Comparison of ENCODE assay signal across 1 cellular context in the genomic region with DNA sequence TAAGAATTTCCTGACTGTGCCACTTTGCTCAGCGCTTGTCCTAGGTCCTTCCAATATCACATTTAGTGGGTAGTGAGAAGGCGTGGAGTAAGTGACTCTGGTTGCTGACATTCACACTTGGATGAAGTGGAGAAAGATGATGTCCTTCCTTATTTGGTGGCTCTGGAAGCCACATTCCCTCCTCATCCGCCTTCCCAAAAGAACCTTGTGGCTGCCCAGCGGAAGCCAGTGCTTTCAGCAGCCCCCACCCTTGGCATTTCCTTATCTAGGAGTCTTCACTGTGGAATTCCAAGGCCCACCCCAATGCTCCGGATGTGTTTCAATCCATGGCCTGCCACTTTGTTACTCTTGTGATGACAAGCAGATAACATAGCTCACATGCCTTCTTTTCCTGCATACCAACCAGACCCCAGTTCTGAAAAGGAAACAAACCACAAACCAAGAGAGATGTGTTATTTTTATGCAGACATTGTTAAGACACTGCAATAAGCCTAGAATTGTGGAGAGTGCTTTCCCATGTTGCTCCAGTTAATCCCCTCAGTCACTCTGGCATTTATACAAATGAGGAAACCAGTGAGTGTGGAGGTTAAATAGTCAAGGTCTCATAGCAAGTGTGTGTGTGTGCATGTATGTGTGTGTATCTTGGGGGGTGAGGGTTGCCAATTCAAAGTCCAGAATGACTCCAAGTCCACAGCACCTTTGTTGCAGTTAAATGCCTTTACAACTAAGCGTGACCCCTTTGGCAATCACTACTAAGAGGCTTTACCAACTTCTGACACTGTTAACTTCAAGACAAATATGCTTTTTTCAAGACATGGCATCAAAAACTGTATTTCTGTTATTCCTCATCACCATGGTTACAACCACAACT.
A peak's percentile ranks its signal among the peaks of the same experiment; 100 is the strongest.
TF ChIP-seq lines count a peak whose summit lies in the region.

No MANE protein-coding gene starts in this region.

TF ChIP-seq in HepG2, 621 proteins besides CTCF, POLR2A, EP300 and RAD21 (continued from another document and continues in another):
- TF ChIP-seq, protein P1, sequence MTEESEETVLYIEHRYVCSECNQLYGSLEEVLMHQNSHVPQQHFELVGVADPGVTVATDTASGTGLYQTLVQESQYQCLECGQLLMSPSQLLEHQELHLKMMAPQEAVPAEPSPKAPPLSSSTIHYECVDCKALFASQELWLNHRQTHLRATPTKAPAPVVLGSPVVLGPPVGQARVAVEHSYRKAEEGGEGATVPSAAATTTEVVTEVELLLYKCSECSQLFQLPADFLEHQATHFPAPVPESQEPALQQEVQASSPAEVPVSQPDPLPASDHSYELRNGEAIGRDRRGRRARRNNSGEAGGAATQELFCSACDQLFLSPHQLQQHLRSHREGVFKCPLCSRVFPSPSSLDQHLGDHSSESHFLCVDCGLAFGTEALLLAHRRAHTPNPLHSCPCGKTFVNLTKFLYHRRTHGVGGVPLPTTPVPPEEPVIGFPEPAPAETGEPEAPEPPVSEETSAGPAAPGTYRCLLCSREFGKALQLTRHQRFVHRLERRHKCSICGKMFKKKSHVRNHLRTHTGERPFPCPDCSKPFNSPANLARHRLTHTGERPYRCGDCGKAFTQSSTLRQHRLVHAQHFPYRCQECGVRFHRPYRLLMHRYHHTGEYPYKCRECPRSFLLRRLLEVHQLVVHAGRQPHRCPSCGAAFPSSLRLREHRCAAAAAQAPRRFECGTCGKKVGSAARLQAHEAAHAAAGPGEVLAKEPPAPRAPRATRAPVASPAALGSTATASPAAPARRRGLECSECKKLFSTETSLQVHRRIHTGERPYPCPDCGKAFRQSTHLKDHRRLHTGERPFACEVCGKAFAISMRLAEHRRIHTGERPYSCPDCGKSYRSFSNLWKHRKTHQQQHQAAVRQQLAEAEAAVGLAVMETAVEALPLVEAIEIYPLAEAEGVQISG (CRISPR knock-in tag; IDR thresholded peaks at IDR 0.05) = no peak
- TF ChIP-seq ZNF556 (CRISPR knock-in tag; IDR thresholded peaks at IDR 0.05; ENCODE audit: borderline replicate concordance) (0 out of 2 replicates have a peak, but pooled peaks have one; percentile 42), ZNF430 (CRISPR knock-in tag; IDR thresholded peaks at IDR 0.05) (peak; percentile 67; the same call in 1 of the 2 replicates), KLF16 (CRISPR knock-in tag; IDR thresholded peaks at IDR 0.05) (peak in 1 of 2 experiments; percentile 67; a peak in 1 of 4 replicates), NKX3-1 (CRISPR knock-in tag; IDR thresholded peaks at IDR 0.05) (no peak), ATF1 (CRISPR knock-in tag; IDR thresholded peaks at IDR 0.05) (peak; percentile 71), PHF8 (CRISPR knock-in tag; IDR thresholded peaks at IDR 0.05) (no peak), NR2C2 (CRISPR knock-in tag; IDR thresholded peaks at IDR 0.05; ENCODE audit: borderline replicate concordance) (peak; percentile 87), MIER3 (CRISPR knock-in tag; IDR thresholded peaks at IDR 0.05; ENCODE audit: borderline replicate concordance) (peak; percentile 89; the same call in 1 of the 2 replicates), ZNF850 (CRISPR knock-in tag; conservative IDR thresholded peaks at IDR 0.05) (no peak), ZNF543 (CRISPR knock-in tag; IDR thresholded peaks at IDR 0.05) (0 out of 2 replicates have a peak, but pooled peaks have one; percentile 60), POLR2G (IDR thresholded peaks at IDR 0.05; ENCODE audit: low read depth, low read length) (no peak), KLF11 (CRISPR knock-in tag; IDR thresholded peaks at IDR 0.05) (no peak), ZNF878 (CRISPR knock-in tag; IDR thresholded peaks at IDR 0.05) (peak; percentile 23; the same call in 1 of the 2 replicates), SMAD3 (CRISPR knock-in tag; IDR thresholded peaks at IDR 0.05) (peak; percentile 54; the same call in 1 of the 2 replicates), PHF21A (CRISPR knock-in tag; IDR thresholded peaks at IDR 0.05) (peak; percentile 82), ZNF468 (CRISPR knock-in tag; IDR thresholded peaks at IDR 0.05) (no peak), ZNF652 (CRISPR knock-in tag; IDR thresholded peaks at IDR 0.05; ENCODE audit: borderline replicate concordance, low read depth) (peak; percentile 22; the same call in 1 of the 2 replicates), MEIS1 (CRISPR knock-in tag; IDR thresholded peaks at IDR 0.05; ENCODE audit: borderline replicate concordance) (peak; percentile 62; the same call in 1 of the 2 replicates), ATM (IDR thresholded peaks at IDR 0.05; ENCODE audit: borderline replicate concordance) (no peak), ZBTB20 (CRISPR knock-in tag; IDR thresholded peaks at IDR 0.05; ENCODE audit: borderline replicate concordance, low read depth) (peak; percentile 87; the same call in 1 of the 2 replicates), MEIS2 (CRISPR knock-in tag; IDR thresholded peaks at IDR 0.05) (0 out of 2 replicates have a peak, but pooled peaks have one; percentile 55), PHF5A (CRISPR knock-in tag; IDR thresholded peaks at IDR 0.05; ENCODE audit: low read depth, unreplicated experiment) (peak; percentile 82), ZNF766 (CRISPR knock-in tag; IDR thresholded peaks at IDR 0.05; ENCODE audit: borderline replicate concordance) (no peak), ZNF33A (CRISPR knock-in tag; IDR thresholded peaks at IDR 0.05; ENCODE audit: borderline replicate concordance) (peak; percentile 89; the same call in 1 of the 2 replicates), TBP (CRISPR knock-in tag; IDR thresholded peaks at IDR 0.05) (no peak), ZFP36L1 (CRISPR knock-in tag; IDR thresholded peaks at IDR 0.05) (peak; percentile 53; the same call in 1 of the 2 replicates), ZC3H4 (CRISPR knock-in tag; IDR thresholded peaks at IDR 0.05; ENCODE audit: borderline replicate concordance) (no peak), ETV5 (CRISPR knock-in tag; IDR thresholded peaks at IDR 0.05; ENCODE audit: borderline replicate concordance) (peak; percentile 92), TBX3 (IDR thresholded peaks at IDR 0.05; ENCODE audit: borderline replicate concordance) (peak; percentile 80), KDM3A (CRISPR knock-in tag; IDR thresholded peaks at IDR 0.05; ENCODE audit: low read depth) (peak; percentile 62; the same call in 1 of the 2 replicates), ZNF780A (CRISPR knock-in tag; IDR thresholded peaks at IDR 0.05) (no peak)
- TF ChIP-seq, protein P2, sequence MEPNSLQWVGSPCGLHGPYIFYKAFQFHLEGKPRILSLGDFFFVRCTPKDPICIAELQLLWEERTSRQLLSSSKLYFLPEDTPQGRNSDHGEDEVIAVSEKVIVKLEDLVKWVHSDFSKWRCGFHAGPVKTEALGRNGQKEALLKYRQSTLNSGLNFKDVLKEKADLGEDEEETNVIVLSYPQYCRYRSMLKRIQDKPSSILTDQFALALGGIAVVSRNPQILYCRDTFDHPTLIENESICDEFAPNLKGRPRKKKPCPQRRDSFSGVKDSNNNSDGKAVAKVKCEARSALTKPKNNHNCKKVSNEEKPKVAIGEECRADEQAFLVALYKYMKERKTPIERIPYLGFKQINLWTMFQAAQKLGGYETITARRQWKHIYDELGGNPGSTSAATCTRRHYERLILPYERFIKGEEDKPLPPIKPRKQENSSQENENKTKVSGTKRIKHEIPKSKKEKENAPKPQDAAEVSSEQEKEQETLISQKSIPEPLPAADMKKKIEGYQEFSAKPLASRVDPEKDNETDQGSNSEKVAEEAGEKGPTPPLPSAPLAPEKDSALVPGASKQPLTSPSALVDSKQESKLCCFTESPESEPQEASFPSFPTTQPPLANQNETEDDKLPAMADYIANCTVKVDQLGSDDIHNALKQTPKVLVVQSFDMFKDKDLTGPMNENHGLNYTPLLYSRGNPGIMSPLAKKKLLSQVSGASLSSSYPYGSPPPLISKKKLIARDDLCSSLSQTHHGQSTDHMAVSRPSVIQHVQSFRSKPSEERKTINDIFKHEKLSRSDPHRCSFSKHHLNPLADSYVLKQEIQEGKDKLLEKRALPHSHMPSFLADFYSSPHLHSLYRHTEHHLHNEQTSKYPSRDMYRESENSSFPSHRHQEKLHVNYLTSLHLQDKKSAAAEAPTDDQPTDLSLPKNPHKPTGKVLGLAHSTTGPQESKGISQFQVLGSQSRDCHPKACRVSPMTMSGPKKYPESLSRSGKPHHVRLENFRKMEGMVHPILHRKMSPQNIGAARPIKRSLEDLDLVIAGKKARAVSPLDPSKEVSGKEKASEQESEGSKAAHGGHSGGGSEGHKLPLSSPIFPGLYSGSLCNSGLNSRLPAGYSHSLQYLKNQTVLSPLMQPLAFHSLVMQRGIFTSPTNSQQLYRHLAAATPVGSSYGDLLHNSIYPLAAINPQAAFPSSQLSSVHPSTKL (CRISPR knock-in tag; IDR thresholded peaks at IDR 0.05) = peak; percentile 96
- TF ChIP-seq, protein P3, sequence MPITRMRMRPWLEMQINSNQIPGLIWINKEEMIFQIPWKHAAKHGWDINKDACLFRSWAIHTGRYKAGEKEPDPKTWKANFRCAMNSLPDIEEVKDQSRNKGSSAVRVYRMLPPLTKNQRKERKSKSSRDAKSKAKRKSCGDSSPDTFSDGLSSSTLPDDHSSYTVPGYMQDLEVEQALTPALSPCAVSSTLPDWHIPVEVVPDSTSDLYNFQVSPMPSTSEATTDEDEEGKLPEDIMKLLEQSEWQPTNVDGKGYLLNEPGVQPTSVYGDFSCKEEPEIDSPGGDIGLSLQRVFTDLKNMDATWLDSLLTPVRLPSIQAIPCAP (CRISPR knock-in tag; IDR thresholded peaks at IDR 0.05; ENCODE audit: low read depth) = no peak
- TF ChIP-seq, protein P4, sequence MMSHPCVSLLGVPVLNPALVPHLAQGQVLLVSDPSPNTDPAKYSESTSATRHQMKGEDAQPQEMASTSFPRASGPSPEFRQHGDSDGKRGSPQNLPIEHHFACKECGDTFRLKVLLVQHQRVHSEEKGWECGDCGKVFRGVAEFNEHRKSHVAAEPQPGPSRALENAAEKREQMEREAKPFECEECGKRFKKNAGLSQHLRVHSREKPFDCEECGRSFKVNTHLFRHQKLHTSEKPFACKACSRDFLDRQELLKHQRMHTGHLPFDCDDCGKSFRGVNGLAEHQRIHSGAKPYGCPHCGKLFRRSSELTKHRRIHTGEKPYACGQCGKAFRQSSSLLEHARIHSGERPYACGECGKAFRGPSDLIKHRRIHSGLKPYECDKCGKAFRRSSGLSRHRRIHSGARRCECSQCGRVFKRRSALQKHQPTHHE (CRISPR knock-in tag; IDR thresholded peaks at IDR 0.05; ENCODE audit: borderline replicate concordance) = peak; percentile 60; the same call in 1 of the 2 replicates
- TF ChIP-seq, protein P5, sequence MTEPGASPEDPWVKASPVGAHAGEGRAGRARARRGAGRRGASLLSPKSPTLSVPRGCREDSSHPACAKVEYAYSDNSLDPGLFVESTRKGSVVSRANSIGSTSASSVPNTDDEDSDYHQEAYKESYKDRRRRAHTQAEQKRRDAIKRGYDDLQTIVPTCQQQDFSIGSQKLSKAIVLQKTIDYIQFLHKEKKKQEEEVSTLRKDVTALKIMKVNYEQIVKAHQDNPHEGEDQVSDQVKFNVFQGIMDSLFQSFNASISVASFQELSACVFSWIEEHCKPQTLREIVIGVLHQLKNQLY (CRISPR knock-in tag; IDR thresholded peaks at IDR 0.05) = peak; percentile 63; the same call in 1 of the 2 replicates
- TF ChIP-seq, protein P6, sequence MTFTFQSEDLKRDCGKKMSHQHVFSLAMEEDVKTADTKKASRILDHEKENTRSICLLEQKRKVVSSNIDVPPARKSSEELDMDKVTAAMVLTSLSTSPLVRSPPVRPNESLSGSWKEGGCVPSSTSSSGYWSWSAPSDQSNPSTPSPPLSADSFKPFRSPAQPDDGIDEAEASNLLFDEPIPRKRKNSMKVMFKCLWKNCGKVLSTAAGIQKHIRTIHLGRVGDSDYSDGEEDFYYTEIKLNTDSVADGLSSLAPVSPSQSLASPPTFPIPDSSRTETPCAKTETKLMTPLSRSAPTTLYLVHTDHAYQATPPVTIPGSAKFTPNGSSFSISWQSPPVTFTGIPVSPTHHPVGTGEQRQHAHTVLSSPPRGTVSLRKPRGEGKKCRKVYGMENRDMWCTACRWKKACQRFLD (CRISPR knock-in tag; IDR thresholded peaks at IDR 0.05; ENCODE audit: borderline replicate concordance) = 0 out of 2 replicates have a peak, but pooled peaks have one; percentile 66
- TF ChIP-seq, protein P7, sequence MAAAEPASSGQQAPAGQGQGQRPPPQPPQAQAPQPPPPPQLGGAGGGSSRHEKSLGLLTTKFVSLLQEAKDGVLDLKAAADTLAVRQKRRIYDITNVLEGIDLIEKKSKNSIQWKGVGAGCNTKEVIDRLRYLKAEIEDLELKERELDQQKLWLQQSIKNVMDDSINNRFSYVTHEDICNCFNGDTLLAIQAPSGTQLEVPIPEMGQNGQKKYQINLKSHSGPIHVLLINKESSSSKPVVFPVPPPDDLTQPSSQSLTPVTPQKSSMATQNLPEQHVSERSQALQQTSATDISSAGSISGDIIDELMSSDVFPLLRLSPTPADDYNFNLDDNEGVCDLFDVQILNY (CRISPR knock-in tag; conservative IDR thresholded peaks at IDR 0.05) = no peak
- TF ChIP-seq, protein P8, sequence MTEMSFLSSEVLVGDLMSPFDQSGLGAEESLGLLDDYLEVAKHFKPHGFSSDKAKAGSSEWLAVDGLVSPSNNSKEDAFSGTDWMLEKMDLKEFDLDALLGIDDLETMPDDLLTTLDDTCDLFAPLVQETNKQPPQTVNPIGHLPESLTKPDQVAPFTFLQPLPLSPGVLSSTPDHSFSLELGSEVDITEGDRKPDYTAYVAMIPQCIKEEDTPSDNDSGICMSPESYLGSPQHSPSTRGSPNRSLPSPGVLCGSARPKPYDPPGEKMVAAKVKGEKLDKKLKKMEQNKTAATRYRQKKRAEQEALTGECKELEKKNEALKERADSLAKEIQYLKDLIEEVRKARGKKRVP (CRISPR knock-in tag; IDR thresholded peaks at IDR 0.05) = no peak; a peak in 1 of 4 replicates
- TF ChIP-seq, protein P9, sequence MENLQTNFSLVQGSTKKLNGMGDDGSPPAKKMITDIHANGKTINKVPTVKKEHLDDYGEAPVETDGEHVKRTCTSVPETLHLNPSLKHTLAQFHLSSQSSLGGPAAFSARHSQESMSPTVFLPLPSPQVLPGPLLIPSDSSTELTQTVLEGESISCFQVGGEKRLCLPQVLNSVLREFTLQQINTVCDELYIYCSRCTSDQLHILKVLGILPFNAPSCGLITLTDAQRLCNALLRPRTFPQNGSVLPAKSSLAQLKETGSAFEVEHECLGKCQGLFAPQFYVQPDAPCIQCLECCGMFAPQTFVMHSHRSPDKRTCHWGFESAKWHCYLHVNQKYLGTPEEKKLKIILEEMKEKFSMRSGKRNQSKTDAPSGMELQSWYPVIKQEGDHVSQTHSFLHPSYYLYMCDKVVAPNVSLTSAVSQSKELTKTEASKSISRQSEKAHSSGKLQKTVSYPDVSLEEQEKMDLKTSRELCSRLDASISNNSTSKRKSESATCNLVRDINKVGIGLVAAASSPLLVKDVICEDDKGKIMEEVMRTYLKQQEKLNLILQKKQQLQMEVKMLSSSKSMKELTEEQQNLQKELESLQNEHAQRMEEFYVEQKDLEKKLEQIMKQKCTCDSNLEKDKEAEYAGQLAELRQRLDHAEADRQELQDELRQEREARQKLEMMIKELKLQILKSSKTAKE (CRISPR knock-in tag; IDR thresholded peaks at IDR 0.05; ENCODE audit: borderline replicate concordance) = peak; percentile 59; the same call in 1 of the 2 replicates
- TF ChIP-seq, protein P10, sequence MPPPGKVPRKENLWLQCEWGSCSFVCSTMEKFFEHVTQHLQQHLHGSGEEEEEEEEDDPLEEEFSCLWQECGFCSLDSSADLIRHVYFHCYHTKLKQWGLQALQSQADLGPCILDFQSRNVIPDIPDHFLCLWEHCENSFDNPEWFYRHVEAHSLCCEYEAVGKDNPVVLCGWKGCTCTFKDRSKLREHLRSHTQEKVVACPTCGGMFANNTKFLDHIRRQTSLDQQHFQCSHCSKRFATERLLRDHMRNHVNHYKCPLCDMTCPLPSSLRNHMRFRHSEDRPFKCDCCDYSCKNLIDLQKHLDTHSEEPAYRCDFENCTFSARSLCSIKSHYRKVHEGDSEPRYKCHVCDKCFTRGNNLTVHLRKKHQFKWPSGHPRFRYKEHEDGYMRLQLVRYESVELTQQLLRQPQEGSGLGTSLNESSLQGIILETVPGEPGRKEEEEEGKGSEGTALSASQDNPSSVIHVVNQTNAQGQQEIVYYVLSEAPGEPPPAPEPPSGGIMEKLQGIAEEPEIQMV (CRISPR knock-in tag; IDR thresholded peaks at IDR 0.05; ENCODE audit: low read depth) = no peak
